ENCODE assay signal across 17 cellular contexts in genomic region chr12:92796650-92797049, GRCh38.
DNase-seq lines count a peak whose midpoint lies in the region; ATAC-seq, FAIRE-seq and TF ChIP-seq lines count a peak whose summit lies in the region.
"Had no signal": no experiment of that assay in that cellular context is flagged by ENCODE, and none has a peak within 500 bp of the region (broad histone marks: within the 10 kb centered on the region; RNA-seq: fewer than 3 reads in every experiment).

No MANE protein-coding gene starts in this region.

- in situ Hi-C loops in GM23248 (cut with MboI): no loop called here

- H3K27ac ChIP-seq in GM23248: no peak overlapping the region
- H3K27ac ChIP-seq: C4-2B had no signal

- peaks cover 6% of the 10 kb centered on the region for H3K4me1 ChIP-seq in GM23248 (ENCODE audit: insufficient read depth)

- FAIRE-seq in bronchial epithelial cell (lab: Jason Lieb, UNC): no peak

- H3K79me2 ChIP-seq in GM23248 (ENCODE audit: insufficient read depth): peaks cover 32% of the 10 kb centered on the region

- peaks cover 4% of the 10 kb centered on the region; the same call in 1 of the 2 replicates for H3F3A ChIP-seq in GM23248 (ENCODE audit: insufficient read depth)

- peak; percentile 32 for DNase-seq in GM23248
- DNase-seq in M059J (ENCODE audit: low read depth): peak; percentile 1
- peak; percentile 34 for DNase-seq in bronchial epithelial cell (ENCODE audit: low read depth)
- no peak for DNase-seq in left colon
- no peak for DNase-seq in DMS153 treated with DMSO at 0.1 percent for 48 hours (lab: John Stamatoyannopoulos, UW; ENCODE audit: unreplicated experiment)
- DNase-seq in NCI-H748 treated with DMSO at 0.1 percent for 48 hours (lab: John Stamatoyannopoulos, UW): no peak
- DNase-seq: H7, KG1, NCI-H1048, NCI-H146, NCI-H2227 treated with DMSO at 0.1 percent for 48 hours, NCI-H524, SHP77 treated with DMSO at 0.1 percent for 48 hours had no signal

- H3K4me2 ChIP-seq in GM23248 (ENCODE audit: unreplicated experiment): no peak overlapping the region

- no peaks in the 10 kb centered on the region for H4K20me1 ChIP-seq in GM23248 (ENCODE audit: insufficient read depth)

- peak; percentile 54 for ATAC-seq in left colon
- no peak for ATAC-seq in HG02588 (IDR thresholded peaks at IDR 0.05; ENCODE audit: unreplicated experiment)
- ATAC-seq in HG03175 (IDR thresholded peaks at IDR 0.05; ENCODE audit: unreplicated experiment): no peak
- ATAC-seq: Panc1 had no signal

- H3K9me2 ChIP-seq in GM23248 (ENCODE audit: insufficient read depth): no peaks in the 10 kb centered on the region

- no peak overlapping the region for H2AFZ ChIP-seq in GM23248

- no peaks in the 10 kb centered on the region for H3K27me3 ChIP-seq in GM23248 (replicated peaks; ENCODE audit: insufficient read depth)
- no peaks in the 10 kb centered on the region for H3K27me3 ChIP-seq in bronchial epithelial cell (ENCODE audit: control insufficient read depth, insufficient read depth, low read length)

- intact Hi-C loops in left colon (cut with DNase I, micrococcal nuclease): no loop called here

- peaks cover 40% of the 10 kb centered on the region for H3K36me3 ChIP-seq in GM23248 (ENCODE audit: low read depth)
- H3K36me3 ChIP-seq in bronchial epithelial cell (ENCODE audit: control insufficient read depth, insufficient read depth, low read length): no peaks in the 10 kb centered on the region

- H3K4me3 ChIP-seq in GM23248: no peak overlapping the region
- no peak overlapping the region for H3K4me3 ChIP-seq in bronchial epithelial cell (ENCODE audit: low read depth, low read length)

- no peaks in the 10 kb centered on the region for H3K9me3 ChIP-seq in GM23248 (ENCODE audit: low read depth)

- H3K9ac ChIP-seq in GM23248: no peak overlapping the region

- no peak for TF ChIP-seq CTCF in bronchial epithelial cell (IDR thresholded peaks at IDR 0.05; ENCODE audit: insufficient read depth, low read length, severe bottlenecking)

Comparison
In these comparisons a context has a peak if more than half of its experiments do, and no peak if none do; other contexts are left out.
1. DNase-seq: peak in GM23248 (single experiment), M059J (single experiment) and bronchial epithelial cell (single experiment); none in left colon (0 of 2), DMS153 treated with DMSO at 0.1 percent for 48 hours (single experiment) and NCI-H748 treated with DMSO at 0.1 percent for 48 hours (single experiment).